In the genomic region with DNA sequence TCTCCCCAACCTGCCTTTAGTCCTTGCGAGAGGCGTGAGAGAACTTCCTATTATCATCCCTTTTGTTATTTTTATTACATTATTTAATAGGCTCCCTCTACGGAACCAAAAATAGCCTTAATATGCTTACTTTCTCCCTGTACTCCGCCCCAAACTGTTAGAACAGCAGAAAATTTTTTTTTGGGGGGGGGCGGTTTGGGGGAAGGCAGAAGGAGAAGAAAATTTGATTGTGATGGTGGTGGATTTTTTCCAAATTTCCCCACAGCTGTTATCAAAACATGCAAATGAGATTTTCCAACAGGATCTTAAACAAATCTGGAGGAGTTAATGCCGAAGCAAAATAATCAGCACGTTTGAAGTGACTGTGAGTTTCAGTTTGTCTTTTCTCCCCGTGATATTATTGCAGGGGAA, we compare ENCODE assay signal across 13 cellular contexts. TPM values are rescaled to one million over a fixed set of nuclear protein-coding genes. Genes with fewer than 3 reads are reported as not detected.
DNase-seq lines count a peak whose midpoint lies in the region; ATAC-seq, FAIRE-seq and TF ChIP-seq lines count a peak whose summit lies in the region.
"Had no signal": no experiment of that assay in that cellular context is flagged by ENCODE, and none has a peak within 500 bp of the region (broad histone marks: within the 10 kb centered on the region; RNA-seq: fewer than 3 reads in every experiment).

No MANE protein-coding gene starts in this region.

- H3K27ac ChIP-seq in mesodermal cell (ENCODE audit: low read depth, low read length, severe bottlenecking), result peak overlapping the region; percentile 85
- H3K27ac ChIP-seq in upper lobe of left lung, result peak overlapping the region in 3 of 4 donors; percentile 48 to 85 (median 49)
- H3K27ac ChIP-seq in small intestine (ENCODE audit: low read depth in 1 of 2, low read length in 1 of 2), result no peak overlapping the region

- DNase-seq in activated CD8-positive, alpha-beta T cell treated with anti-CD3 and anti-CD28 coated beads, Interleukin-2, amount 10 ng/mL, durations not matched to agents 7 days and 5 days, result no peak
- DNase-seq in activated CD8-positive, alpha-beta T cell treated with anti-CD3 and anti-CD28 coated beads for 36 hours, result no peak
- no peak for DNase-seq in choroid plexus epithelial cell (ENCODE audit: low read depth)
- no peak for DNase-seq in upper lobe of left lung
- DNase-seq in small intestine, result no peak
- no peak for DNase-seq in iPS-NIHi7 (ENCODE audit: extremely low spot score)
- no peak for DNase-seq in NCI-H2227 treated with DMSO at 0.1 percent for 48 hours (lab: John Stamatoyannopoulos, UW)
- DNase-seq: effector CD4-positive, alpha-beta T cell; Karpas-422; NCI-H524 treated with DMSO at 0.1 percent for 48 hours had no signal

- no peaks in the 10 kb centered on the region for H3K9me3 Mint-ChIP-seq in activated CD8-positive, alpha-beta T cell treated with anti-CD3 and anti-CD28 coated beads, Interleukin-2, amount 10 ng/mL, durations not matched to agents 7 days and 5 days (ENCODE audit: insufficient read depth)
- H3K9me3 Mint-ChIP-seq in activated CD8-positive, alpha-beta T cell treated with anti-CD3 and anti-CD28 coated beads for 36 hours, result peaks cover 2% of the 10 kb centered on the region
- H3K9me3 Mint-ChIP-seq: activated T-helper 1 cell treated with anti-CD3 and anti-CD28 coated beads, Interleukin-12 subunit alpha, Interleukin-12 subunit beta, Interleukin-2, Interleukin-4 antibody, amounts not matched to agents 30 ng/mL and 10 ng/mL and 1 ng/mL, durations not matched to agents 14 hours and 24 hours and 36 hours; T-helper 2 cell treated with Interferon-gamma antibody and Interleukin-4, amounts not matched to agents 5 μg/mL and 100 μg/mL, for 36 hours had no signal

- peaks cover 10% of the 10 kb centered on the region for H3K36me3 Mint-ChIP-seq in activated CD8-positive, alpha-beta T cell treated with anti-CD3 and anti-CD28 coated beads, Interleukin-2, amount 10 ng/mL, durations not matched to agents 7 days and 5 days (ENCODE audit: low read depth)
- H3K36me3 Mint-ChIP-seq in activated CD8-positive, alpha-beta T cell treated with anti-CD3 and anti-CD28 coated beads for 36 hours (ENCODE audit: low read depth), result no peaks in the 10 kb centered on the region

- H3K36me3 ChIP-seq in mesodermal cell (ENCODE audit: control insufficient read depth, insufficient read depth, low read length) (no peaks in the 10 kb centered on the region), upper lobe of left lung (no peaks in the 10 kb centered on the region), small intestine (ENCODE audit: control insufficient read depth in 2 of 2, insufficient read depth in 2 of 2, low read length in 2 of 2) (no peaks in the 10 kb centered on the region)

- peak overlapping the region; percentile 12 for H3K4me3 Mint-ChIP-seq in activated CD8-positive, alpha-beta T cell treated with anti-CD3 and anti-CD28 coated beads, Interleukin-2, amount 10 ng/mL, durations not matched to agents 7 days and 5 days
- H3K4me3 Mint-ChIP-seq in activated CD8-positive, alpha-beta T cell treated with anti-CD3 and anti-CD28 coated beads for 36 hours, result no peak overlapping the region
- H3K4me3 Mint-ChIP-seq: activated T-helper 1 cell treated with anti-CD3 and anti-CD28 coated beads, Interleukin-12 subunit alpha, Interleukin-12 subunit beta, Interleukin-2, Interleukin-4 antibody, amounts not matched to agents 30 ng/mL and 10 ng/mL and 1 ng/mL, durations not matched to agents 14 hours and 24 hours and 36 hours; T-helper 2 cell treated with Interferon-gamma antibody and Interleukin-4, amounts not matched to agents 5 μg/mL and 100 μg/mL, for 36 hours had no signal

- ATAC-seq in activated CD8-positive, alpha-beta T cell treated with anti-CD3 and anti-CD28 coated beads, Interleukin-2, amount 10 ng/mL, durations not matched to agents 7 days and 5 days, result no peak
- ATAC-seq in activated CD8-positive, alpha-beta T cell treated with anti-CD3 and anti-CD28 coated beads for 36 hours, result no peak
- ATAC-seq in upper lobe of left lung (ENCODE audit: low FRiP score in 2 of 2), result no peak

- H3K27me3 ChIP-seq in upper lobe of left lung (peaks cover 0 to 52% (median 25%) of the 10 kb centered on the region in 4 donors), small intestine (ENCODE audit: control insufficient read depth in 2 of 2, insufficient read depth in 2 of 2, low read length in 2 of 2) (peaks cover 8 to 51% of the 10 kb centered on the region in 2 donors)

- H3K27me3 Mint-ChIP-seq in activated CD8-positive, alpha-beta T cell treated with anti-CD3 and anti-CD28 coated beads, Interleukin-2, amount 10 ng/mL, durations not matched to agents 7 days and 5 days (ENCODE audit: low read depth), result peaks cover 79% of the 10 kb centered on the region
- peaks cover 77% of the 10 kb centered on the region for H3K27me3 Mint-ChIP-seq in activated CD8-positive, alpha-beta T cell treated with anti-CD3 and anti-CD28 coated beads for 36 hours

- WGBS in mesodermal cell (ENCODE audit: insufficient coverage in 2 of 2), 2 experiments, result 0 to 7% methylated on average over 2 to 3 of the region's 8 CpGs
- 4 to 6% methylated on average over 8 of the region's 8 CpGs for WGBS in upper lobe of left lung, 2 donors
- 4 to 9% (median 5%) methylated on average over 8 of the region's 8 CpGs for WGBS in small intestine, 3 donors

- H3K9me3 ChIP-seq in mesodermal cell (ENCODE audit: control insufficient read depth, low read length) (no peaks in the 10 kb centered on the region), upper lobe of left lung (no peaks in the 10 kb centered on the region), small intestine (ENCODE audit: control insufficient read depth, low read depth) (no peaks in the 10 kb centered on the region)

- TF ChIP-seq EP300 in upper lobe of left lung (IDR thresholded peaks at IDR 0.05), result no peak

- no peak overlapping the region for H3K27ac Mint-ChIP-seq in activated CD8-positive, alpha-beta T cell treated with anti-CD3 and anti-CD28 coated beads, Interleukin-2, amount 10 ng/mL, durations not matched to agents 7 days and 5 days
- H3K27ac Mint-ChIP-seq in activated CD8-positive, alpha-beta T cell treated with anti-CD3 and anti-CD28 coated beads for 36 hours, result no peak overlapping the region
- H3K27ac Mint-ChIP-seq: activated T-helper 1 cell treated with anti-CD3 and anti-CD28 coated beads, Interleukin-12 subunit alpha, Interleukin-12 subunit beta, Interleukin-2, Interleukin-4 antibody, amounts not matched to agents 30 ng/mL and 10 ng/mL and 1 ng/mL, durations not matched to agents 14 hours and 24 hours and 36 hours; T-helper 2 cell treated with Interferon-gamma antibody and Interleukin-4, amounts not matched to agents 5 μg/mL and 100 μg/mL, for 36 hours had no signal

- peaks cover 11% of the 10 kb centered on the region for H3K4me1 Mint-ChIP-seq in activated CD8-positive, alpha-beta T cell treated with anti-CD3 and anti-CD28 coated beads, Interleukin-2, amount 10 ng/mL, durations not matched to agents 7 days and 5 days (ENCODE audit: low read depth)
- peaks cover 21% of the 10 kb centered on the region for H3K4me1 Mint-ChIP-seq in activated CD8-positive, alpha-beta T cell treated with anti-CD3 and anti-CD28 coated beads for 36 hours (ENCODE audit: low read depth)

- H3K4me1 ChIP-seq in mesodermal cell (ENCODE audit: control insufficient read depth, insufficient read depth, low read length, poor library complexity, severe bottlenecking) (peaks cover 22% of the 10 kb centered on the region), upper lobe of left lung (peaks cover 25 to 54% (median 27%) of the 10 kb centered on the region in 4 donors), small intestine (ENCODE audit: control insufficient read depth in 2 of 2, insufficient read depth in 1 of 2, low read depth in 1 of 2, low read length in 1 of 2) (peaks cover 0 to 4% of the 10 kb centered on the region in 2 donors)

- CTCF ChIA-PET in activated CD8-positive, alpha-beta T cell treated with anti-CD3 and anti-CD28 coated beads, Interleukin-2, amount 10 ng/mL, durations not matched to agents 7 days and 5 days (lab: Charles Lee), result no interaction called here
- CTCF ChIA-PET in activated CD8-positive, alpha-beta T cell treated with anti-CD3 and anti-CD28 coated beads for 36 hours (lab: Charles Lee), result no interaction called here

- FAIRE-seq in small intestine (lab: Jason Lieb, UNC), result no peak

- H3K4me3 ChIP-seq in choroid plexus epithelial cell (ENCODE audit: low read depth, low read length) (peak overlapping the region; percentile 44), mesodermal cell (ENCODE audit: extremely low read depth, insufficient read depth, low read length, poor library complexity, severe bottlenecking) (peak overlapping the region; percentile 21), upper lobe of left lung (peak overlapping the region in 3 of 4 donors; percentile 23 to 54 (median 50)), small intestine (ENCODE audit: low read depth in 1 of 2, low read length in 2 of 2) (no peak overlapping the region)

- intact Hi-C loops in activated CD8-positive, alpha-beta T cell treated with anti-CD3 and anti-CD28 coated beads for 36 hours (cut with micrococcal nuclease), result loop anchor here (10.0 kb wide), 1 partner anchor 738 kb away; no protein-coding TSS in a partner anchor

- no peak for TF ChIP-seq POLR2A in upper lobe of left lung (IDR thresholded peaks at IDR 0.05)

- TF ChIP-seq CTCF in activated CD8-positive, alpha-beta T cell treated with anti-CD3 and anti-CD28 coated beads for 36 hours (IDR thresholded peaks at IDR 0.05), result no peak
- no peak for TF ChIP-seq CTCF in choroid plexus epithelial cell (conservative IDR thresholded peaks at IDR 0.05; ENCODE audit: low read depth, low read length)
- TF ChIP-seq CTCF in upper lobe of left lung (IDR thresholded peaks at IDR 0.05), result no peak

- POLR2A ChIA-PET in activated CD8-positive, alpha-beta T cell treated with anti-CD3 and anti-CD28 coated beads, Interleukin-2, amount 10 ng/mL, durations not matched to agents 7 days and 5 days (lab: Charles Lee), result no interaction called here
- POLR2A ChIA-PET in activated CD8-positive, alpha-beta T cell treated with anti-CD3 and anti-CD28 coated beads for 36 hours (lab: Charles Lee), result no interaction called here

RNA-seq across cellular contexts. Expression of a gene that starts 1.4 kb away (rescaled TPM):
- total RNA-seq in activated CD8-positive, alpha-beta T cell treated with anti-CD3 and anti-CD28 coated beads, Interleukin-2, amount 10 ng/mL, durations not matched to agents 7 days and 5 days, result not detected
- not detected for total RNA-seq in activated CD8-positive, alpha-beta T cell treated with anti-CD3 and anti-CD28 coated beads for 36 hours
- 76.0 TPM for polyA plus RNA-seq in mesodermal cell (2013, experiment 1 of 2)
- polyA plus RNA-seq in mesodermal cell (2013, experiment 2 of 2), result 84.5 TPM
- total RNA-seq in upper lobe of left lung, result 10 to 100 TPM in 4 of 6 donors, 1 to 10 TPM in 2; 6.1 to 36.0 (median 19.1) TPM
- polyA plus RNA-seq in small intestine, result 1 to 10 TPM in 1 of 3 donors, under 1 TPM in 2; 0.22 to 1.7 (median 0.54) TPM
- total RNA-seq: activated T-helper 1 cell treated with anti-CD3 and anti-CD28 coated beads, Interleukin-12 subunit alpha, Interleukin-12 subunit beta, Interleukin-2, Interleukin-4 antibody, amounts not matched to agents 30 ng/mL and 10 ng/mL and 1 ng/mL, durations not matched to agents 14 hours and 24 hours and 36 hours had no signal

Comparison
In these comparisons a context has a peak if more than half of its experiments do, and no peak if none do; other contexts are left out.
1. H3K4me3 ChIP-seq: peak in choroid plexus epithelial cell (single experiment), mesodermal cell (single experiment) and upper lobe of left lung (3 of 4); none in small intestine (0 of 2).
2. H3K27ac ChIP-seq: peak in mesodermal cell (single experiment) and upper lobe of left lung (3 of 4); none in small intestine (0 of 2).
3. RNA of a gene that starts 1.4 kb away (total RNA-seq): 6.1 to 36.0 TPM in upper lobe of left lung; not detected in activated CD8-positive, alpha-beta T cell treated with anti-CD3 and anti-CD28 coated beads, Interleukin-2, amount 10 ng/mL, durations not matched to agents 7 days and 5 days and not detected in activated CD8-positive, alpha-beta T cell treated with anti-CD3 and anti-CD28 coated beads for 36 hours; every median in the first group is over 4 times any median in the second.